14 cellular contexts compared by ENCODE assay signal in genomic region chr5:80318212-80318611, GRCh38. TPM values are rescaled to one million over a fixed set of nuclear protein-coding genes. Genes with fewer than 3 reads are reported as not detected.
DNase-seq lines count a peak whose midpoint lies in the region; ATAC-seq lines count a peak whose summit lies in the region.
"Had no signal": no experiment of that assay in that cellular context is flagged by ENCODE, and none has a peak within 500 bp of the region (broad histone marks: within the 10 kb centered on the region; RNA-seq: fewer than 3 reads in every experiment).

No MANE protein-coding gene starts in this region.

- peak; percentile 61 for DNase-seq in DMS 273 (lab: John Stamatoyannopoulos, UW; ENCODE audit: unreplicated experiment)
- no peak for DNase-seq in DMS 273 treated with DMSO at 0.1 percent for 48 hours (lab: John Stamatoyannopoulos, UW)
- DNase-seq in amniotic stem cell (lab: John Stamatoyannopoulos, UW): peak; percentile 2
- peak in 27 of 42 donors; percentile 8 to 67 (median 33) for DNase-seq in head of caudate nucleus
- peak; percentile 36 for DNase-seq in superior temporal gyrus (ENCODE audit: extremely low spot score)
- no peak for DNase-seq in activated CD8-positive, alpha-beta memory T cell treated with anti-CD3 and anti-CD28 coated beads, Interleukin-2, amount 50 U/mL, for 48 hours
- no peak for DNase-seq in immature natural killer cell
- DNase-seq: activated CD4-positive, alpha-beta T cell treated with anti-CD3 and anti-CD28 coated beads for 36 hours; activated T-cell treated with anti-CD3 and anti-CD28 coated beads, Interleukin-2, amount 50 U/mL, for 72 hours; DMS153; NCI-H1105 had no signal

- no peaks in the 10 kb centered on the region for H3K36me3 Mint-ChIP-seq in immature natural killer cell

- H3K9me3 Mint-ChIP-seq in immature natural killer cell: peaks cover 0 to 1% (median 0%) of the 10 kb centered on the region in 6 donors
- H3K9me3 Mint-ChIP-seq: activated T-cell treated with anti-CD3 and anti-CD28 coated beads, Interleukin-2, amount 50 U/mL, for 72 hours had no signal

- peaks cover 4 to 15% (median 8%) of the 10 kb centered on the region in 3 donors for H3K27me3 Mint-ChIP-seq in immature natural killer cell (ENCODE audit: low read depth in 3 of 3)

- H3K4me3 Mint-ChIP-seq in immature natural killer cell: no peak overlapping the region
- H3K4me3 Mint-ChIP-seq: activated CD4-positive, alpha-beta T cell treated with anti-CD3 and anti-CD28 coated beads for 36 hours; activated T-cell treated with anti-CD3 and anti-CD28 coated beads, Interleukin-2, amount 50 U/mL, for 72 hours had no signal

- intact Hi-C loops in head of caudate nucleus (cut with DNase I): no loop called here

- H3K27ac Mint-ChIP-seq in immature natural killer cell: no peak overlapping the region
- H3K27ac Mint-ChIP-seq: activated CD4-positive, alpha-beta T cell treated with anti-CD3 and anti-CD28 coated beads for 36 hours; activated T-cell treated with anti-CD3 and anti-CD28 coated beads, Interleukin-2, amount 50 U/mL, for 72 hours had no signal

- H3K4me1 Mint-ChIP-seq in immature natural killer cell: no peaks in the 10 kb centered on the region
- H3K4me1 Mint-ChIP-seq: activated CD4-positive, alpha-beta T cell treated with anti-CD3 and anti-CD28 coated beads for 36 hours had no signal

- no peak for ATAC-seq in GM21447 (IDR thresholded peaks at IDR 0.05; ENCODE audit: unreplicated experiment)
- ATAC-seq: activated CD4-positive, alpha-beta T cell treated with anti-CD3 and anti-CD28 coated beads for 36 hours; activated T-cell treated with anti-CD3 and anti-CD28 coated beads, Interleukin-2, amount 50 U/mL, for 72 hours had no signal

RNA-seq across cellular contexts. Expression of gene SPZ1, which starts 1.6 kb away (rescaled TPM):
- not detected for polyA plus RNA-seq in immature natural killer cell
- polyA plus RNA-seq: cardiac muscle cell, H1 had no signal

Comparison
In these comparisons a context has a peak if more than half of its experiments do, and no peak if none do; other contexts are left out.
1. DNase-seq: peak in DMS 273 (single experiment), amniotic stem cell (single experiment), head of caudate nucleus (27 of 42) and superior temporal gyrus (single experiment); none in DMS 273 treated with DMSO at 0.1 percent for 48 hours (single experiment), activated CD8-positive, alpha-beta memory T cell treated with anti-CD3 and anti-CD28 coated beads, Interleukin-2, amount 50 U/mL, for 48 hours (single experiment) and immature natural killer cell (0 of 3).